Comparison of ENCODE assay signal across 23 cellular contexts in the genomic region with DNA sequence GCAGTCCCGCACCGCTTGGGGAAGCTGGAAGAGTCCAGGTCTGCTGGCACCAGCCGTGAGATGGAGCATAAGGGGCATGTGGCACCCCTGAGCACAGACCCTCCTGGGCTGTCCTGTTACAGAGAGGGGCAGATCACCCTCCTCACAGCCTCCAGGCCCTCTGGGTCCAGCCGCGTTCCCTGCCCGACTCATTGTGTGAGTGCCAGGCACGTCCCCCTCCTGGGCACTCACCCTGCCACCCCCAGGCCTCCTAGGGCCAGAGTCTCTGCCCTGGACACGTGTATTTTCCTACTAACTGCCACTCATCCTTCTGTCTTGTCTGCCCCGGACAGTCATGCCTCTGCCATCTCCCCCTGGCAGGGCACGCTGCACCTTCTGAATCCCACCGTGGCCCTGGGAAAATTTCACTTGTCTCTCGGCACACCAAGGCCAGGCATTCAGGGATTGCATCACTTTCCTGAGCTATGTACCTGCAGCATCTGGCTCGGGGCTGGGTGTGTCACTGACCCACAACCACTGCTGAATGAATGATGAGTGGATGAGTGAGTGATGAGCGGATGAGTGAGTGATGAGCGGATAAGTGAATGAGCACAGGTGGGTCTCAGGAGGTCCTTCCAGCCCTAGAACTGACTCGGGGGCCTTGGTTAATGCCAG. TPM values are rescaled to one million over a fixed set of nuclear protein-coding genes. Genes with fewer than 3 reads are reported as not detected.
"Had no signal": no experiment of that assay in that cellular context is flagged by ENCODE, and none has a peak within 500 bp of the region (broad histone marks: within the 10 kb centered on the region; RNA-seq: fewer than 3 reads in every experiment).

No MANE protein-coding gene starts in this region.

- H3K4me3 ChIP-seq: ascending aorta, coronary artery, esophagus squamous epithelium, gastroesophageal sphincter, mucosa of descending colon, prostate gland, thoracic aorta, vagina had no signal

- ATAC-seq: activated CD8-positive, alpha-beta T cell treated with anti-CD3 and anti-CD28 coated beads, Interleukin-2, amount 10 ng/mL, durations not matched to agents 7 days and 5 days; gastroesophageal sphincter; mucosa of descending colon; T-helper 17 cell had no signal

- H3K36me3 Mint-ChIP-seq: activated naive CD4-positive, alpha-beta T cell treated with anti-CD3 and anti-CD28 coated beads, Interleukin-2, amount 50 U/mL, for 24 hours; type B pancreatic cell had no signal

- H3K36me3 ChIP-seq: ascending aorta, esophagus squamous epithelium, gastroesophageal sphincter, prostate gland, thoracic aorta, vagina had no signal

- H3K9me3 ChIP-seq: ascending aorta, esophagus squamous epithelium, gastroesophageal sphincter, mucosa of descending colon, prostate gland, thoracic aorta, vagina had no signal

- H3K4me1 ChIP-seq: ascending aorta, prostate gland had no signal

- H3K4me3 Mint-ChIP-seq: activated CD4-positive, alpha-beta T cell treated with anti-CD3 and anti-CD28 coated beads, Interleukin-2, amount 10 ng/mL, durations not matched to agents 7 days and 5 days; activated CD8-positive, alpha-beta T cell treated with anti-CD3 and anti-CD28 coated beads, Interleukin-2, amount 10 ng/mL, durations not matched to agents 7 days and 5 days; activated naive CD4-positive, alpha-beta T cell treated with anti-CD3 and anti-CD28 coated beads, Interleukin-2, amount 50 U/mL, for 24 hours; endodermal cell; T-helper 17 cell; type B pancreatic cell had no signal

- H3K27me3 ChIP-seq: vagina had no signal

- H3K27ac Mint-ChIP-seq: activated CD4-positive, alpha-beta T cell treated with anti-CD3 and anti-CD28 coated beads, Interleukin-2, amount 10 ng/mL, durations not matched to agents 7 days and 5 days; activated CD8-positive, alpha-beta T cell treated with anti-CD3 and anti-CD28 coated beads, Interleukin-2, amount 10 ng/mL, durations not matched to agents 7 days and 5 days; activated naive CD4-positive, alpha-beta T cell treated with anti-CD3 and anti-CD28 coated beads, Interleukin-2, amount 50 U/mL, for 24 hours; endodermal cell; T-helper 17 cell; type B pancreatic cell had no signal

- H3K27ac ChIP-seq: ascending aorta, coronary artery, esophagus squamous epithelium, gastroesophageal sphincter, prostate gland, thoracic aorta, vagina had no signal

- H3K27me3 Mint-ChIP-seq: activated CD4-positive, alpha-beta T cell treated with anti-CD3 and anti-CD28 coated beads, Interleukin-2, amount 10 ng/mL, durations not matched to agents 7 days and 5 days; activated naive CD4-positive, alpha-beta T cell treated with anti-CD3 and anti-CD28 coated beads, Interleukin-2, amount 50 U/mL, for 24 hours had no signal

- H3K9me3 Mint-ChIP-seq: activated CD4-positive, alpha-beta T cell treated with anti-CD3 and anti-CD28 coated beads, Interleukin-2, amount 10 ng/mL, durations not matched to agents 7 days and 5 days; activated naive CD4-positive, alpha-beta T cell treated with anti-CD3 and anti-CD28 coated beads, Interleukin-2, amount 50 U/mL, for 24 hours; endodermal cell; type B pancreatic cell had no signal

- H3K4me1 Mint-ChIP-seq: activated CD4-positive, alpha-beta T cell treated with anti-CD3 and anti-CD28 coated beads, Interleukin-2, amount 10 ng/mL, durations not matched to agents 7 days and 5 days; activated naive CD4-positive, alpha-beta T cell treated with anti-CD3 and anti-CD28 coated beads, Interleukin-2, amount 50 U/mL, for 24 hours; T-helper 17 cell had no signal

- DNase-seq: activated CD4-positive, alpha-beta T cell treated with anti-CD3 and anti-CD28 coated beads, Interleukin-2, amount 10 ng/mL, durations not matched to agents 7 days and 5 days; activated CD4-positive, CD25-positive, alpha-beta regulatory T cell treated with anti-CD3 and anti-CD28 coated beads, Interleukin-2, amount 50 U/mL, for 72 hours; activated CD8-positive, alpha-beta T cell treated with anti-CD3 and anti-CD28 coated beads, Interleukin-2, amount 10 ng/mL, durations not matched to agents 7 days and 5 days; activated gamma-delta T cell treated with Interleukin-2 at 50 U/mL for 16 hours; activated T-cell treated with anti-CD3 and anti-CD28 coated beads, Interleukin-2, amount 50 U/mL, for 1 hour; endodermal cell; esophagus squamous epithelium; head of caudate nucleus; hypothalamus; mesendoderm; mucosa of descending colon; stimulated activated CD4-positive, alpha-beta T cell treated with anti-CD3 and anti-CD28 coated beads, Interleukin-4, amount 100 ng/mL, for 1 hour; stimulated activated naive CD4-positive, alpha-beta T cell; T-helper 17 cell had no signal

RNA-seq across cellular contexts. Expression of a gene that starts 21.5 kb away (rescaled TPM):
- total RNA-seq: activated CD4-positive, alpha-beta T cell treated with anti-CD3 and anti-CD28 coated beads, Interleukin-2, amount 10 ng/mL, durations not matched to agents 7 days and 5 days; activated CD8-positive, alpha-beta T cell treated with anti-CD3 and anti-CD28 coated beads, Interleukin-2, amount 10 ng/mL, durations not matched to agents 7 days and 5 days; ascending aorta; endodermal cell; osteocyte had no signal

RNA-seq across cellular contexts. Expression of a gene that starts 58.6 kb away (rescaled TPM):
- total RNA-seq: activated CD4-positive, alpha-beta T cell treated with anti-CD3 and anti-CD28 coated beads, Interleukin-2, amount 10 ng/mL, durations not matched to agents 7 days and 5 days; activated CD8-positive, alpha-beta T cell treated with anti-CD3 and anti-CD28 coated beads, Interleukin-2, amount 10 ng/mL, durations not matched to agents 7 days and 5 days; ascending aorta; endodermal cell; esophagus squamous epithelium; gastroesophageal sphincter; mucosa of descending colon; osteocyte; T-helper 17 cell; thoracic aorta; vagina had no signal
